ENCODE assay signal across 8 cellular contexts in the genomic region with DNA sequence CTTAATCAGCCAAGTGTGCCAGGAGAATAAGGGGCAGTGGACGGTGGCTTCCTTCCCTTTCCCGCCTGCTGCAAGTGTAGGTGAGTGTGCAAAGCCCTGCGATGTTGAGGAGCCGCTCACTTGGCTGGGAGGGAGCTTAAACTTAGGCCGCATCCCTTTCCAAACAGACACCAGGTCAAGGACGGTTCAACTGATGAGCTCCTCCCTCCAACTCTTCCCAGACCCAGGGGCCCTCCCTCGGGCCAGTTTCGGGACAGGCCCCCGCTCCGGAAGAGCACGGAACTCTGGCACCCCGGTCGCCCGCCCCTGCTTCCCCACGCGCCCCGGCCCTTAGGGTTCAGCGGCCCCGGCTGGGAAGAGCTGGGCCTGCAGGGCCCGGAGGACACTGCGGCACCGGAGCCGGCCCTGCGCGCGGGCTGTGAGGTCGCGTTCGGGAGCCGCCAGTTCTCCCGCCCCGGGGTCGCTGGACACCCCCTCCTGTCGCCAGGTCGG. TPM values are rescaled to one million over a fixed set of nuclear protein-coding genes. Genes with fewer than 3 reads are reported as not detected.
DNase-seq lines count a peak whose midpoint lies in the region; ATAC-seq and TF ChIP-seq lines count a peak whose summit lies in the region.

No MANE protein-coding gene starts in this region.

- no peak for TF ChIP-seq EP300 in stomach (IDR thresholded peaks at IDR 0.05)

- ATAC-seq in HG02798 (IDR thresholded peaks at IDR 0.05; ENCODE audit: poor library complexity, unreplicated experiment) (peak; percentile 26), right lobe of liver (peak; percentile 47 to 63 (median 56))
- peak; percentile 34 for ATAC-seq in central memory CD8-positive, alpha-beta T cell (replicated peaks; ENCODE audit: extremely low read depth, poor library complexity, severe bottlenecking)

- peaks cover 25% of the 10 kb centered on the region for H3K36me3 Mint-ChIP-seq in central memory CD8-positive, alpha-beta T cell (ENCODE audit: insufficient read depth)

- no peaks in the 10 kb centered on the region for H3K9me3 Mint-ChIP-seq in central memory CD8-positive, alpha-beta T cell

- TF ChIP-seq POLR2A in right lobe of liver (IDR thresholded peaks at IDR 0.05) (no peak), stomach (IDR thresholded peaks at IDR 0.05) (no peak)

- no peaks in the 10 kb centered on the region for H3K9me3 ChIP-seq in PC-9 (ENCODE audit: insufficient read depth, low read depth)
- H3K9me3 ChIP-seq in right lobe of liver: no peaks in the 10 kb centered on the region
- H3K9me3 ChIP-seq in stomach: no peaks in the 10 kb centered on the region

- TF ChIP-seq CTCF in PC-9 (conservative IDR thresholded peaks at IDR 0.05) (0 out of 2 replicates have a peak, but pooled peaks have one; percentile 19), right lobe of liver (IDR thresholded peaks at IDR 0.05) (no peak), stomach (IDR thresholded peaks at IDR 0.05) (no peak)

- H3K4me3 ChIP-seq in PC-9 (peak overlapping the region; percentile 70), right lobe of liver (peak overlapping the region; percentile 95 to 98 (median 97)), stomach (peak overlapping the region; percentile 72 to 99 (median 88))

- H3K27me3 ChIP-seq in PC-9 (ENCODE audit: insufficient read depth, low read depth) (no peaks in the 10 kb centered on the region), right lobe of liver (no peaks in the 10 kb centered on the region), stomach (no peaks in the 10 kb centered on the region)

- H3K27ac ChIP-seq in PC-9 (no peak overlapping the region), right lobe of liver (peak overlapping the region; percentile 61 to 83 (median 65)), stomach (peak overlapping the region; percentile 84 to 93 (median 89))

- CTCF ChIA-PET in PC-9 (lab: Charles Lee): interaction anchor here (0.6 kb wide), 3 partner anchors 275 to 939 kb away, joined by 3 read pairs; partner anchors contain the start of gene LPCAT1

- no TSS peak for BruUV-seq in PC-9 (replicated peaks; lab: Mats Ljungman, UMichigan)

- H3K36me3 ChIP-seq in PC-9 (ENCODE audit: low read depth) (peaks cover 33% of the 10 kb centered on the region), right lobe of liver (peaks cover 0 to 33% (median 13%) of the 10 kb centered on the region in 4 donors), stomach (peaks cover 28 to 44% (median 44%) of the 10 kb centered on the region in 4 donors)

- 2% methylated on average over 11 of the region's 35 CpGs for WGBS in right lobe of liver (ENCODE audit: insufficient coverage, low coverage, low lambda C conversion rate, missing lambda C conversion rate)
- 1 to 7% (median 1%) methylated on average over 8 to 35 of the region's 35 CpGs for WGBS in stomach, 5 donors

- peak overlapping the region; percentile 92 for H2AFZ ChIP-seq in PC-9

- H3K9me2 ChIP-seq in PC-9 (ENCODE audit: insufficient read depth): no peaks in the 10 kb centered on the region

- H3K79me2 ChIP-seq in PC-9 (ENCODE audit: low read depth): peaks cover 65% of the 10 kb centered on the region

- peaks cover 21% of the 10 kb centered on the region for H4K20me1 ChIP-seq in PC-9 (ENCODE audit: insufficient read depth)

- peak overlapping the region; percentile 98 for H3K4me3 Mint-ChIP-seq in central memory CD8-positive, alpha-beta T cell

- peak overlapping the region; percentile 89 for H3K4me2 ChIP-seq in PC-9

- H3K27me3 Mint-ChIP-seq in central memory CD8-positive, alpha-beta T cell: no peaks in the 10 kb centered on the region

- DNase-seq in activated T-cell treated with anti-CD3 and anti-CD28 coated beads for 48 hours (ENCODE audit: low read depth) (peak; percentile 24), PC-9 (peak in 1 of 2 experiments; percentile 48), right lobe of liver (peak in 2 of 3 donors; percentile 68 to 69), stomach (no peak), OCI-M2 (lab: John Stamatoyannopoulos, UW; ENCODE audit: unreplicated experiment) (no peak)
- no peak for DNase-seq in activated T-cell treated with anti-CD3 and anti-CD28 coated beads, Interleukin-2, amount 50 U/mL, for 1 hour
- no peak for DNase-seq in central memory CD8-positive, alpha-beta T cell (ENCODE audit: low spot score in 2 of 2)

- H3K4me1 ChIP-seq in PC-9 (replicated peaks; ENCODE audit: insufficient read depth) (peaks cover 19% of the 10 kb centered on the region), right lobe of liver (peaks cover 0 to 14% (median 6%) of the 10 kb centered on the region in 4 donors), stomach (peaks cover 18 to 63% (median 48%) of the 10 kb centered on the region in 4 donors)

- H3F3A ChIP-seq in PC-9 (ENCODE audit: insufficient read depth, low read depth): peaks cover 16% of the 10 kb centered on the region

- intact Hi-C loops in PC-9 (cut with micrococcal nuclease; ENCODE audit: unreplicated experiment): no loop called here
- intact Hi-C loops in right lobe of liver (cut with DNase I): no loop called here
- intact Hi-C loops in stomach (cut with DNase I; ENCODE audit: low total_unique reads): no loop called here

- peaks cover 60% of the 10 kb centered on the region for H3K4me1 Mint-ChIP-seq in central memory CD8-positive, alpha-beta T cell

- peak overlapping the region; percentile 97 for H3K27ac Mint-ChIP-seq in central memory CD8-positive, alpha-beta T cell (ENCODE audit: low read depth)

- POLR2A ChIA-PET in PC-9 (lab: Charles Lee; ENCODE audit: unreplicated experiment): interaction anchor here (0.7 kb wide), 1 partner anchor 1455 kb away, joined by 5 read pairs; no protein-coding TSS in a partner anchor

RNA-seq across cellular contexts. Expression of gene MRPL36, which starts 0.5 kb away (rescaled TPM):
- 143 and 145 TPM in 2 replicates for total RNA-seq in PC-9 (2021)
- total RNA-seq in right lobe of liver: 10 to 100 TPM; 30.7 to 40.0 (median 35.5) TPM
- 10 to 100 TPM in 4 of 5 donors, 1 to 10 TPM in 1; 4.9 to 96.9 (median 26.7) TPM for total RNA-seq in stomach
- 100 to 1,000 TPM in 1 of 3 donors, 10 to 100 TPM in 2; 67.4 to 101 (median 90.0) TPM for polyA plus RNA-seq in stomach

RNA-seq across cellular contexts. Expression of gene NDUFS6, which starts 2.1 kb away (rescaled TPM):
- total RNA-seq in PC-9 (2021) (153 and 163 TPM in 2 replicates), right lobe of liver (10 to 100 TPM; 16.5 to 57.5 (median 23.7) TPM), stomach (10 to 100 TPM in 4 of 5 donors, not detected in 1; 12.8 to 86.0 (median 39.7) TPM)
- polyA plus RNA-seq in stomach: 10 to 100 TPM; 92.6 to 95.0 (median 93.3) TPM

Comparison
In these comparisons a context has a peak if more than half of its experiments do, and no peak if none do; other contexts are left out.
1. DNase-seq: peak in activated T-cell treated with anti-CD3 and anti-CD28 coated beads for 48 hours (single experiment) and right lobe of liver (2 of 3); none in activated T-cell treated with anti-CD3 and anti-CD28 coated beads, Interleukin-2, amount 50 U/mL, for 1 hour (single experiment), central memory CD8-positive, alpha-beta T cell (0 of 2), stomach (single experiment) and OCI-M2 (single experiment).
2. Peak in every context shown above with its lines, with median percentiles within 50 percentile points of each other: ATAC-seq and H3K4me3 ChIP-seq.